8 cellular contexts compared by ENCODE assay signal in the genomic region with DNA sequence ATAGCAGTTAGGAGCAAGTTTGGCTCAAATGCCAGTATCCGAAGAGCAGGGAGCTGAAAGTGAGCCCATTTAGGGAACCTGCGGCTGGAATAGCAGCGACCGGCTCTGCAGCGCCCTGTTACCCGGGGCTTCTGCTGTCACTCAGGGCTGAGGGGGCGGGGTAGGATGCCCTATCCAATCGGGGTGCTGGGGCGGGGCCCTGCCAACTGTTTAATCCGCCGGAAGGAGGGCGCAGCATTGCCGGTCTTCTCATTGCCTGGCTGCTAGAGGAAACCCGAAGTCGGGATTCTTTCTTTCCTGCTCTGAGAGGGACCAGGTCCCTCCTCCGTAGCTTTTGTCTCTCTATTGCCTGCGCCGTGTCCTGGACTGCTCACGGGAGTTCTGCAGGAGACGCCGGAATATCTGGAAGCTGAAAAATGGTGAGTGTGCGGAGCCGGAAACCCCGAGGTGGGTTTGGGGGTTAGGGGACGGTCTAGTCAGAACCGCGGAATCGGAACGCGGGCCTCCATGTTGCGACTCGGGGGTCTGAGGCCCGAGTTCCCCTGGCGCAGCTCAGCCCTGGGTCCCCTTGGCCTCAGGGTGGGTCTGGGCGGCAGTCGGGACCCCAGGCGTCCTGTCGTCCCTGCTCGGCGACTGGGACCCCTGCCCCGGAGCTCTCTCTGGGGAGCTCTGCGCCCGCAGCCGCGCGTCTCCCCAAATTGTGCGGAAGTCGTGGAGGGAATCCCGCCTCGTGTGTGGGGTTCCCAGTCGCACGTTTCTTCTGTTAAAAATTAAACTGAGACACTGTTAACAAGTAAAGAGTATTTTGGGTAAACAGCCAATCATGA. TPM values are rescaled to one million over a fixed set of nuclear protein-coding genes. Genes with fewer than 3 reads are reported as not detected.
DNase-seq lines count a peak whose midpoint lies in the region; ATAC-seq and TF ChIP-seq lines count a peak whose summit lies in the region.

No MANE protein-coding gene starts in this region.

- H3K36me3 ChIP-seq in SJSA1 (no peaks in the 10 kb centered on the region), suprapubic skin (no peaks in the 10 kb centered on the region)

- TF ChIP-seq EP300 in suprapubic skin (IDR thresholded peaks at IDR 0.05), result no peak

- H3K9me3 ChIP-seq in SJSA1 (replicated peaks) (no peaks in the 10 kb centered on the region), suprapubic skin (no peaks in the 10 kb centered on the region)

- DNase-seq in DMS153 treated with DMSO at 0.1 percent for 48 hours (lab: John Stamatoyannopoulos, UW; ENCODE audit: unreplicated experiment) (peak; percentile 5), M059J (ENCODE audit: low read depth) (peak; percentile 95), SJSA1 (ENCODE audit: low read depth in 1 of 2, low spot score in 2 of 2) (peak; percentile 60 to 83), glomerular endothelial cell (ENCODE audit: extremely low read depth, low read depth, low spot score) (peak; percentile 23), occipital lobe (lab: John Stamatoyannopoulos, UW) (peak; percentile 87), suprapubic skin (ENCODE audit: low spot score in 2 of 2) (peak; percentile 97 to 99)
- peak; percentile 94 for DNase-seq in activated naive CD4-positive, alpha-beta T cell treated with Interleukin-2 at 50 U/mL for 16 hours

- H3K4me1 ChIP-seq in SJSA1 (replicated peaks) (no peaks in the 10 kb centered on the region), suprapubic skin (peaks cover 10% of the 10 kb centered on the region)

- H3K27me3 ChIP-seq in SJSA1 (replicated peaks) (no peaks in the 10 kb centered on the region), suprapubic skin (no peaks in the 10 kb centered on the region)

- no peak for TF ChIP-seq CTCF in suprapubic skin (IDR thresholded peaks at IDR 0.05)

- H3K4me3 ChIP-seq in SJSA1 (peak overlapping the region; percentile 57), suprapubic skin (peak overlapping the region; percentile 76)

- peak; percentile 79 for ATAC-seq in GM21786 (IDR thresholded peaks at IDR 0.05; ENCODE audit: unreplicated experiment)

- WGBS in suprapubic skin, result under 1% methylated on average over 41 of the region's 52 CpGs

- 0 out of 2 replicates have a peak overlapping the region, but pooled peaks have one; percentile 7 for H3K27ac ChIP-seq in SJSA1
- peak overlapping the region; percentile 71 for H3K27ac ChIP-seq in suprapubic skin

- TF ChIP-seq POLR2A in suprapubic skin (IDR thresholded peaks at IDR 0.05), result peak in 1 of 2 donors; percentile 30

RNA-seq across cellular contexts. Expression of gene ZNF763, which starts 22.8 kb away (rescaled TPM):
- total RNA-seq in M059J (2014; rRNA removed; shearing (Covaris generic)), result 0.76 and 2.4 TPM in 2 replicates
- 0.18 TPM in 1 of 2 replicates, not detected in the other for total RNA-seq in SJSA1 (2014; rRNA removed; shearing (Covaris generic))
- total RNA-seq in glomerular endothelial cell (2.3 and 6.7 TPM in 2 replicates), occipital lobe (6.7 TPM), suprapubic skin (1 to 10 TPM; 1.9 to 5.6 (median 3.8) TPM)

RNA-seq across cellular contexts. Expression of gene ZNF433, which starts 47.9 kb away (rescaled TPM):
- total RNA-seq in M059J (2014; rRNA removed; shearing (Covaris generic)), result 3.4 and 7.4 TPM in 2 replicates
- total RNA-seq in SJSA1 (2014; rRNA removed; shearing (Covaris generic)), result 0.50 and 1.4 TPM in 2 replicates
- total RNA-seq in glomerular endothelial cell, result 2.4 and 5.5 TPM in 2 replicates
- total RNA-seq in occipital lobe, result 19.5 TPM
- 10 to 100 TPM in 3 of 4 donors, 1 to 10 TPM in 1; 6.1 to 22.6 (median 10.4) TPM for total RNA-seq in suprapubic skin

Comparison
In these comparisons a context has a peak if more than half of its experiments do, and no peak if none do; other contexts are left out.
1. Peak in every context shown above with its lines: DNase-seq, ATAC-seq, H3K4me3 ChIP-seq and H3K27ac ChIP-seq.
2. DNase-seq: peak in every context shown above with its lines; median percentile 98 in suprapubic skin; 95 in M059J; 94 in activated naive CD4-positive, alpha-beta T cell treated with Interleukin-2 at 50 U/mL for 16 hours; 87 in occipital lobe; 72 in SJSA1; 23 in glomerular endothelial cell; 5 in DMS153 treated with DMSO at 0.1 percent for 48 hours.